ENCODE assay signal across 8 cellular contexts in genomic region chr2:112646791-112647720, GRCh38. TPM values are rescaled to one million over a fixed set of nuclear protein-coding genes. Genes with fewer than 3 reads are reported as not detected.
DNase-seq lines count a peak whose midpoint lies in the region; ATAC-seq lines count a peak whose summit lies in the region.

No MANE protein-coding gene starts in this region.

- peaks cover 28% of the 10 kb centered on the region for H3K36me3 ChIP-seq in CD8-positive, alpha-beta memory T cell (ENCODE audit: insufficient read depth, low read length)
- peaks cover 54% of the 10 kb centered on the region for H3K36me3 ChIP-seq in HUES6 (ENCODE audit: control insufficient read depth, insufficient read depth, low read length)
- peaks cover 45% of the 10 kb centered on the region for H3K36me3 ChIP-seq in iPS-18a (ENCODE audit: control insufficient read depth, low read depth, low read length)

- peak overlapping the region; percentile 47 to 95 (median 86) for H3K27ac Mint-ChIP-seq in CD8-positive, alpha-beta memory T cell
- peak overlapping the region; percentile 86 for H3K27ac Mint-ChIP-seq in activated CD4-positive, alpha-beta memory T cell treated with anti-CD3 and anti-CD28 coated beads, Interleukin-2, amount 10 ng/mL, durations not matched to agents 7 days and 5 days
- peak overlapping the region; percentile 67 for H3K27ac Mint-ChIP-seq in stimulated activated naive B cell treated with anti-CD40 and anti-IgM and Interleukin-4, amounts not matched to agents 10 μg/mL and 1 μg/mL and 100 μg/mL, for 72 hours

- H3K9me3 ChIP-seq in CD8-positive, alpha-beta memory T cell (ENCODE audit: low read length), result no peaks in the 10 kb centered on the region
- H3K9me3 ChIP-seq in HUES6 (ENCODE audit: control insufficient read depth, insufficient read depth, low read depth, low read length) (no peaks in the 10 kb centered on the region), iPS-18a (ENCODE audit: control insufficient read depth, low read depth, low read length) (no peaks in the 10 kb centered on the region)

- H3K4me3 Mint-ChIP-seq in CD8-positive, alpha-beta memory T cell, result peak overlapping the region; percentile 89 to 98 (median 93)
- peak overlapping the region; percentile 97 for H3K4me3 Mint-ChIP-seq in activated CD4-positive, alpha-beta memory T cell treated with anti-CD3 and anti-CD28 coated beads, Interleukin-2, amount 10 ng/mL, durations not matched to agents 7 days and 5 days
- peak overlapping the region; percentile 88 to 92 for H3K4me3 Mint-ChIP-seq in stimulated activated naive B cell treated with anti-CD40 and anti-IgM and Interleukin-4, amounts not matched to agents 10 μg/mL and 1 μg/mL and 100 μg/mL, for 72 hours

- H3K27ac ChIP-seq in CD8-positive, alpha-beta memory T cell (ENCODE audit: low read depth, low read length), result peak overlapping the region; percentile 90
- H3K27ac ChIP-seq in HUES6 (ENCODE audit: low read depth, low read length) (no peak overlapping the region), iPS-18a (ENCODE audit: low read length) (no peak overlapping the region)

- peaks cover 65 to 77% (median 77%) of the 10 kb centered on the region in 3 donors for H3K4me1 Mint-ChIP-seq in CD8-positive, alpha-beta memory T cell
- peaks cover 65% of the 10 kb centered on the region for H3K4me1 Mint-ChIP-seq in activated CD4-positive, alpha-beta memory T cell treated with anti-CD3 and anti-CD28 coated beads, Interleukin-2, amount 10 ng/mL, durations not matched to agents 7 days and 5 days
- peaks cover 26 to 62% of the 10 kb centered on the region in 2 donors for H3K4me1 Mint-ChIP-seq in stimulated activated naive B cell treated with anti-CD40 and anti-IgM and Interleukin-4, amounts not matched to agents 10 μg/mL and 1 μg/mL and 100 μg/mL, for 72 hours

- POLR2A ChIA-PET in CD8-positive, alpha-beta memory T cell (lab: Charles Lee), result interaction anchor here (1.5 to 5.0 kb wide), 7 partner anchors 11 to 44 kb away, joined by 4 to 96 read pairs (median 8); no protein-coding TSS in a partner anchor
- POLR2A ChIA-PET in activated CD4-positive, alpha-beta memory T cell treated with anti-CD3 and anti-CD28 coated beads, Interleukin-2, amount 10 ng/mL, durations not matched to agents 7 days and 5 days (lab: Charles Lee), result interaction anchor here (1.2 to 9.1 kb wide), 18 partner anchors 10 to 116 kb away, joined by 3 to 492 read pairs (median 16); partner anchors contain the start of gene CHCHD5

- H3K27me3 ChIP-seq in CD8-positive, alpha-beta memory T cell (ENCODE audit: insufficient read depth, low read length, poor library complexity, severe bottlenecking), result no peaks in the 10 kb centered on the region
- H3K27me3 ChIP-seq in HUES6 (ENCODE audit: control insufficient read depth, insufficient read depth, low read length) (no peaks in the 10 kb centered on the region; the same call in 1 of the 2 replicates), iPS-18a (ENCODE audit: control insufficient read depth, insufficient read depth, low read length) (peaks cover 14% of the 10 kb centered on the region)

- no peaks in the 10 kb centered on the region for H3K27me3 Mint-ChIP-seq in CD8-positive, alpha-beta memory T cell
- H3K27me3 Mint-ChIP-seq in activated CD4-positive, alpha-beta memory T cell treated with anti-CD3 and anti-CD28 coated beads, Interleukin-2, amount 10 ng/mL, durations not matched to agents 7 days and 5 days, result no peaks in the 10 kb centered on the region
- H3K27me3 Mint-ChIP-seq in stimulated activated naive B cell treated with anti-CD40 and anti-IgM and Interleukin-4, amounts not matched to agents 10 μg/mL and 1 μg/mL and 100 μg/mL, for 72 hours, result no peaks in the 10 kb centered on the region

- H3K9ac ChIP-seq in HUES6 (ENCODE audit: low read length), result peak overlapping the region; percentile 100
- peak overlapping the region; percentile 91 for H3K9ac ChIP-seq in iPS-18a (ENCODE audit: low read length)

- no peak for ATAC-seq in stimulated activated naive B cell treated with anti-CD40 and anti-IgM and Interleukin-4, amounts not matched to agents 10 μg/mL and 1 μg/mL and 100 μg/mL, for 72 hours (replicated peaks)
- no peak for ATAC-seq in GM21717 (IDR thresholded peaks at IDR 0.05; ENCODE audit: unreplicated experiment)

- no peak for DNase-seq in CD8-positive, alpha-beta memory T cell
- peak; percentile 29 for DNase-seq in activated CD4-positive, alpha-beta memory T cell treated with anti-CD3 and anti-CD28 coated beads, Interleukin-2, amount 10 ng/mL, durations not matched to agents 7 days and 5 days
- no peak for DNase-seq in stimulated activated naive B cell treated with anti-CD40 and anti-IgM and Interleukin-4, amounts not matched to agents 10 μg/mL and 1 μg/mL and 100 μg/mL, for 72 hours
- no peak for DNase-seq in midbrain (lab: John Stamatoyannopoulos, UW)
- no peak for DNase-seq in NCI-H774 (lab: John Stamatoyannopoulos, UW)

- H3K4me3 ChIP-seq in CD8-positive, alpha-beta memory T cell (ENCODE audit: low read length), result peak overlapping the region; percentile 68
- H3K4me3 ChIP-seq in HUES6 (ENCODE audit: low read depth, low read length) (peak overlapping the region; percentile 96), iPS-18a (ENCODE audit: low read length) (peak overlapping the region; percentile 70)

- peaks cover 58% of the 10 kb centered on the region for H3K4me1 ChIP-seq in CD8-positive, alpha-beta memory T cell (ENCODE audit: insufficient read depth, low read length)
- H3K4me1 ChIP-seq in HUES6 (ENCODE audit: control insufficient read depth, insufficient read depth, low read length), result peaks cover 18% of the 10 kb centered on the region
- peaks cover 9% of the 10 kb centered on the region for H3K4me1 ChIP-seq in iPS-18a (ENCODE audit: control insufficient read depth, low read depth, low read length)

- H3K9me3 Mint-ChIP-seq in CD8-positive, alpha-beta memory T cell, result no peaks in the 10 kb centered on the region
- H3K9me3 Mint-ChIP-seq in activated CD4-positive, alpha-beta memory T cell treated with anti-CD3 and anti-CD28 coated beads, Interleukin-2, amount 10 ng/mL, durations not matched to agents 7 days and 5 days, result no peaks in the 10 kb centered on the region
- H3K9me3 Mint-ChIP-seq in stimulated activated naive B cell treated with anti-CD40 and anti-IgM and Interleukin-4, amounts not matched to agents 10 μg/mL and 1 μg/mL and 100 μg/mL, for 72 hours, result no peaks in the 10 kb centered on the region

- peaks cover 22 to 56% (median 32%) of the 10 kb centered on the region in 3 donors for H3K36me3 Mint-ChIP-seq in CD8-positive, alpha-beta memory T cell
- peaks cover 61% of the 10 kb centered on the region for H3K36me3 Mint-ChIP-seq in activated CD4-positive, alpha-beta memory T cell treated with anti-CD3 and anti-CD28 coated beads, Interleukin-2, amount 10 ng/mL, durations not matched to agents 7 days and 5 days (ENCODE audit: low read depth)
- peaks cover 39 to 52% of the 10 kb centered on the region in 2 donors for H3K36me3 Mint-ChIP-seq in stimulated activated naive B cell treated with anti-CD40 and anti-IgM and Interleukin-4, amounts not matched to agents 10 μg/mL and 1 μg/mL and 100 μg/mL, for 72 hours

- CTCF ChIA-PET in CD8-positive, alpha-beta memory T cell (lab: Charles Lee), result interaction anchor here (0.9 to 8.4 kb wide), 4 partner anchors 16 to 47 kb away, joined by 3 to 147 read pairs (median 6); no protein-coding TSS in a partner anchor
- CTCF ChIA-PET in activated CD4-positive, alpha-beta memory T cell treated with anti-CD3 and anti-CD28 coated beads, Interleukin-2, amount 10 ng/mL, durations not matched to agents 7 days and 5 days (lab: Charles Lee), result interaction anchor here (0.7 to 8.4 kb wide), 10 partner anchors 14 to 79 kb away, joined by 3 to 221 read pairs (median 4); no protein-coding TSS in a partner anchor

RNA-seq across cellular contexts. Expression of gene SLC20A1, which starts 1.3 kb away (rescaled TPM):
- 100 to 1,000 TPM; 102 to 105 TPM for total RNA-seq in CD8-positive, alpha-beta memory T cell
- polyA plus RNA-seq in CD8-positive, alpha-beta memory T cell, result 68.0 TPM
- 100 to 1,000 TPM; 152 to 158 TPM for total RNA-seq in activated CD4-positive, alpha-beta memory T cell treated with anti-CD3 and anti-CD28 coated beads, Interleukin-2, amount 10 ng/mL, durations not matched to agents 7 days and 5 days
